In the genomic region with DNA sequence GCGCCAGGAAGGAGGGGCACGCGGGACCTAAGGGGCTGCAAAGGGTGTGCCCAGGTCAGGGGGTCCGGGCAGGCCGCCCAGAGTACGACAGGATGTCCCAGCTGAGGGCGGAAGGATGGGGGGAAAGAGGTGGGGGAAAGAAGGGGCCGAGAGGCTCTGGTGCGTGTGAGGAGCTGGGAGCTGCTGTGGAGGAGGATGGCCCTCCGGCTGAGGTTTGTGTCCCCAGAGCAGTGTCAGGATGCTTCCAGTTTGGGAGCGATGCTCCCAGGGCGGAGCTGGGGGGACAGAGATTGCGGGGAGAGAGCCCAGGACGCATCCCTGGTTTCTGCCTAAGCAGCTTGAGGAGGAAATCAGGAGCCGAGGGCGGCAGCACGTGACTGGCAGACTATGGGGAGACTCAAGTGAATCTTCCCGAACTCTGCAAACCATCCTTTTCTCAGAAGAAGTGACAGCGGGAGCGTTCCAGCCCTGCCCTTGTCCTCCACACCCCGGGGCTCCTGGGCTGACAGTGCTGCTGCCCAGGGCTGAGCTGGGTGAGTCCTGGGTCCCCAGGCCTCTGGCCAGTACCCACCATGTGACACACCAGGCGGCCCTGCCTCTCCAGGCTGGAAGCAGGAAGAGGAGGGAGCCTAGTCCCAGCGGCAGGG, we compare ENCODE assay signal across 15 cellular contexts.
"Had no signal": no experiment of that assay in that cellular context is flagged by ENCODE, and none has a peak within 500 bp of the region (broad histone marks: within the 10 kb centered on the region; RNA-seq: fewer than 3 reads in every experiment).

No MANE protein-coding gene starts in this region.

- H3K4me1 Mint-ChIP-seq: neural crest cell had no signal

- H3K9ac ChIP-seq: parathyroid adenoma had no signal

- H2AFZ ChIP-seq: parathyroid adenoma had no signal

- H3K27ac Mint-ChIP-seq: activated naive CD8-positive, alpha-beta T cell treated with anti-CD3 and anti-CD28 coated beads, Interleukin-2, amount 10 ng/mL, durations not matched to agents 7 days and 5 days had no signal

- H3K79me2 ChIP-seq: parathyroid adenoma had no signal

- H3K27me3 Mint-ChIP-seq: activated naive CD8-positive, alpha-beta T cell treated with anti-CD3 and anti-CD28 coated beads, Interleukin-2, amount 10 ng/mL, durations not matched to agents 7 days and 5 days had no signal

- H3K4me1 ChIP-seq: ascending aorta, foreskin keratinocyte, left lung, parathyroid adenoma, tibial artery, uterus had no signal

- H3K36me3 Mint-ChIP-seq: activated naive CD8-positive, alpha-beta T cell treated with anti-CD3 and anti-CD28 coated beads, Interleukin-2, amount 10 ng/mL, durations not matched to agents 7 days and 5 days had no signal

- ATAC-seq: foreskin keratinocyte, left lung had no signal

- DNase-seq: activated gamma-delta T cell; activated naive CD8-positive, alpha-beta T cell treated with anti-CD3 and anti-CD28 coated beads, Interleukin-2, amount 10 ng/mL, durations not matched to agents 7 days and 5 days; activated T-cell treated with anti-CD3 and anti-CD28 coated beads, Interleukin-2, amount 50 U/mL, for 1 hour; foreskin keratinocyte; mesenchymal stem cell; retina; T-helper 9 cell; tibial artery; uterus had no signal

- H3K4me3 Mint-ChIP-seq: activated naive CD8-positive, alpha-beta T cell treated with anti-CD3 and anti-CD28 coated beads, Interleukin-2, amount 10 ng/mL, durations not matched to agents 7 days and 5 days; neural crest cell had no signal

- H3K9me3 Mint-ChIP-seq: activated naive CD8-positive, alpha-beta T cell treated with anti-CD3 and anti-CD28 coated beads, Interleukin-2, amount 10 ng/mL, durations not matched to agents 7 days and 5 days; neural crest cell had no signal

- FAIRE-seq: islet of Langerhans had no signal

- H3K4me3 ChIP-seq: ascending aorta, left lung, tibial artery, uterus had no signal

- H3K36me3 ChIP-seq: ascending aorta, left lung, tibial artery, uterus had no signal

- H3K9me3 ChIP-seq: ascending aorta, left lung, tibial artery, uterus had no signal

- H3K27me3 ChIP-seq: ascending aorta, left lung, uterus had no signal

- H3K27ac ChIP-seq: ascending aorta, foreskin keratinocyte, left lung, parathyroid adenoma, tibial artery, uterus, VCaP had no signal
